In the genomic region with DNA sequence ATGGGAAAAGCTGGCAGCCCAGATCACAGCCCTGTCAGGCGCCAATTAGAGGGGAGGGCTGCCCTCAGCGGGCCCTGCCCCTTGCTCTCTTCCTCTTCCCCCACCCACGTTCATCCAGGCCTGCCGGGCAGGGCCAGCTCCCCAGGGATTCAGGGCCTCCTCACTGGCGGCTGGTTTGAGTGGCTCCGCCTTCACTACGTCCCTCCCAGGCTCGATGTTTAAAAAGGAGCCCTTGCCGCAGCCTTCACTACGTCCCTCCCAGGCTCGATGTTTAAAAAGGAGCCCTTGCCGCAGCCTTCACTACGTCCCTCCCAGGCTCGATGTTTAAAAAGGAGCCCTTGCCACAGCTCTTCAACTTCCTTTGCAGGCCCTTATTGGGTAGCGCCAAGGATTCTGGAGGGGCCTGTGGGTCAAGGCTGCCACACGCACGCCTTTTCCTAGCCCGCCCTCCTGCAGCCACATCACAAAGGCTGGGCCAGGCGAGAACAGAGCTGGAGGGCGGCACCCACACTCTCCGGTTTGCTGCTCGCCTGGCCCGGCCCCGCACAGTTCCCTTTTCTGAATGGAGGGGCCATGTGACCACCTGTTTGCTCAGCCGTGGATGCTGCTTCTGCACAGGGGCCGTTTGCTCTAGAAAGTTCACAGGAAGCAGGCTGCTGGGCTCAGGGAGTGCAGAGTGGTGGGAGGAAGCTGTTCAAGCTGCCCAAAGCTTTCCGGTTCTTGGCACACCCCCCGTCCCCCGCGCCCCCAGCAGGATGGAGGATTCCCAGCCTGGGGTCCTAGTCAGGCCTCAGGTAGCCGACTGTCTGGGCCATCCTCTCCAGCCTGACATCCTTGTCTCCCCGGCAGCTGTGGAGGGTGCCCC, we compare ENCODE assay signal across 9 cellular contexts. TPM values are rescaled to one million over a fixed set of nuclear protein-coding genes. Genes with fewer than 3 reads are reported as not detected.
DNase-seq lines count a peak whose midpoint lies in the region; ATAC-seq and TF ChIP-seq lines count a peak whose summit lies in the region.
"Had no signal": no experiment of that assay in that cellular context is flagged by ENCODE, and none has a peak within 500 bp of the region (broad histone marks: within the 10 kb centered on the region; RNA-seq: fewer than 3 reads in every experiment).

No MANE protein-coding gene starts in this region.

- TF ChIP-seq POLR2A in Raji (IDR thresholded peaks at IDR 0.05; ENCODE audit: insufficient read depth, low read depth, low read length) (peak; percentile 65), heart left ventricle (IDR thresholded peaks at IDR 0.05) (no peak), prostate gland (IDR thresholded peaks at IDR 0.05) (peak; percentile 40)

- H3K9me3 ChIP-seq in heart left ventricle: peaks cover 0 to 5% (median 0%) of the 10 kb centered on the region in 12 donors
- H3K9me3 ChIP-seq in prostate gland: no peaks in the 10 kb centered on the region
- no peaks in the 10 kb centered on the region for H3K9me3 ChIP-seq in WERI-Rb-1 (ENCODE audit: severe bottlenecking)

- H3K27ac ChIP-seq in heart left ventricle (peak overlapping the region in 11 of 12 donors; percentile 43 to 95 (median 78)), prostate gland (peak overlapping the region; percentile 56 to 73), WERI-Rb-1 (no peak overlapping the region)
- H3K27ac ChIP-seq: SK-N-MC had no signal

- peaks cover 3 to 39% (median 25%) of the 10 kb centered on the region in 12 donors for H3K4me1 ChIP-seq in heart left ventricle
- peaks cover 9% of the 10 kb centered on the region for H3K4me1 ChIP-seq in prostate gland (replicated peaks)

- DNase-seq in CMK (ENCODE audit: low read depth) (peak; percentile 83), heart left ventricle (peak; percentile 78 to 86 (median 82)), prostate gland (ENCODE audit: low spot score) (peak; percentile 32), WERI-Rb-1 (no peak)
- DNase-seq in activated naive CD4-positive, alpha-beta T cell treated with anti-CD3 and anti-CD28 coated beads, Interleukin-2, amount 50 U/mL, for 16 hours: peak; percentile 50

- H3K36me3 ChIP-seq in heart left ventricle (peaks cover 0 to 18% (median 9%) of the 10 kb centered on the region in 9 donors), prostate gland (no peaks in the 10 kb centered on the region), WERI-Rb-1 (peaks cover 17% of the 10 kb centered on the region)

- whole genome bisulfite sequencing in heart left ventricle, 4 donors: 21 to 42% (median 33%) methylated on average over 25 to 32 of the region's 32 CpGs
- WGBS in prostate gland: 7% methylated on average over 32 of the region's 32 CpGs

- H3K4me3 ChIP-seq in heart left ventricle: peak overlapping the region in 10 of 12 donors; percentile 14 to 52 (median 36)
- H3K4me3 ChIP-seq in prostate gland: peak overlapping the region in 1 of 2 donors; percentile 8
- H3K4me3 ChIP-seq in WERI-Rb-1 (ENCODE audit: low read depth, low read length): no peak overlapping the region
- H3K4me3 ChIP-seq: SK-N-MC had no signal

- TF ChIP-seq CTCF in heart left ventricle (IDR thresholded peaks at IDR 0.05): no peak
- TF ChIP-seq CTCF in prostate gland (IDR thresholded peaks at IDR 0.05): no peak
- no peak for TF ChIP-seq CTCF in WERI-Rb-1 (IDR thresholded peaks at IDR 0.05; ENCODE audit: low read depth, low read length)

- intact Hi-C loops in heart left ventricle (cut with DNase I): no loop called here
- intact Hi-C loops in prostate gland (cut with DNase I): no loop called here

- peak; percentile 71 for ATAC-seq in GM19463 (IDR thresholded peaks at IDR 0.05; ENCODE audit: unreplicated experiment)
- ATAC-seq in HG03565 (IDR thresholded peaks at IDR 0.05; ENCODE audit: unreplicated experiment): peak; percentile 58
- ATAC-seq in heart left ventricle: peak; percentile 41 to 81 (median 64)

- H3K27me3 ChIP-seq in heart left ventricle: no peaks in the 10 kb centered on the region
- no peaks in the 10 kb centered on the region for H3K27me3 ChIP-seq in prostate gland (replicated peaks; ENCODE audit: insufficient read depth)
- no peaks in the 10 kb centered on the region for H3K27me3 ChIP-seq in WERI-Rb-1 (ENCODE audit: insufficient read depth, low read depth, severe bottlenecking)

RNA-seq across cellular contexts. Expression of a gene that starts 1.6 kb away (rescaled TPM):
- 1 to 10 TPM in 3 of 9 donors, under 1 TPM in 6; 0.16 to 6.6 (median 0.67) TPM for total RNA-seq in heart left ventricle
- 1 to 10 TPM; 1.7 to 2.6 TPM for polyA plus RNA-seq in heart left ventricle
- 1 to 10 TPM in 1 of 2 donors, under 1 TPM in 1; 0.41 to 3.5 TPM for total RNA-seq in prostate gland

RNA-seq across cellular contexts. Expression of a gene that starts 16.1 kb away (rescaled TPM):
- total RNA-seq in heart left ventricle (10 to 100 TPM; 14.7 to 22.2 (median 16.3) TPM), prostate gland (10 to 100 TPM; 38.7 to 42.7 TPM)
- polyA plus RNA-seq in heart left ventricle: 10 to 100 TPM in 1 of 2 donors, 1 to 10 TPM in 1; 6.2 to 15.8 TPM

RNA-seq across cellular contexts. Expression of a gene that starts 27.8 kb away (rescaled TPM):
- total RNA-seq in heart left ventricle (10 to 100 TPM; 27.5 to 46.2 (median 38.9) TPM), prostate gland (10 to 100 TPM; 68.5 to 75.9 TPM)
- polyA plus RNA-seq in heart left ventricle: 10 to 100 TPM; 16.5 to 20.1 TPM

RNA-seq across cellular contexts. Expression of a gene that starts 52.7 kb away (rescaled TPM):
- total RNA-seq in heart left ventricle (not detected), prostate gland (1 to 10 TPM in 1 of 2 donors, not detected in 1; 4.0 TPM)
- polyA plus RNA-seq in heart left ventricle: not detected

Comparison
In these comparisons a context has a peak if more than half of its experiments do, and no peak if none do; other contexts are left out.
1. POLR2A ChIP-seq: peak in Raji (single experiment) and prostate gland (single experiment); none in heart left ventricle (0 of 2).
2. Peak in every context shown above with its lines, with median percentiles within 50 percentile points of each other: ATAC-seq.